Comparison of ENCODE assay signal across 11 cellular contexts in genomic region chr2:23541453-23542334, GRCh38.
DNase-seq lines count a peak whose midpoint lies in the region; ATAC-seq and TF ChIP-seq lines count a peak whose summit lies in the region.
"Had no signal": no experiment of that assay in that cellular context is flagged by ENCODE, and none has a peak within 500 bp of the region (broad histone marks: within the 10 kb centered on the region; RNA-seq: fewer than 3 reads in every experiment).

No MANE protein-coding gene starts in this region.

- intact Hi-C loops in Right ventricle myocardium inferior (cut with DNase I) (no loop called here), cardiac septum (cut with DNase I) (no loop called here), natural killer cell (cut with micrococcal nuclease) (no loop called here)

- no peaks in the 10 kb centered on the region for H3K36me3 Mint-ChIP-seq in natural killer cell

- H3K27ac Mint-ChIP-seq in natural killer cell = no peak overlapping the region
- H3K27ac Mint-ChIP-seq: activated CD4-positive, alpha-beta memory T cell treated with anti-CD3 and anti-CD28 coated beads, Interleukin-2, amount 10 ng/mL, durations not matched to agents 7 days and 5 days had no signal

- ATAC-seq in Right ventricle myocardium inferior (peak; percentile 79), natural killer cell (no peak), left lobe of liver (no peak)

- H3K9me3 Mint-ChIP-seq in natural killer cell = no peaks in the 10 kb centered on the region
- H3K9me3 Mint-ChIP-seq: activated CD4-positive, alpha-beta memory T cell treated with anti-CD3 and anti-CD28 coated beads, Interleukin-2, amount 10 ng/mL, durations not matched to agents 7 days and 5 days had no signal

- no peak for TF ChIP-seq CTCF in natural killer cell (IDR thresholded peaks at IDR 0.05)

- DNase-seq in Right ventricle myocardium inferior (ENCODE audit: missing footprints) (peak; percentile 53), cardiac septum (ENCODE audit: low spot score) (no peak), SW480 (ENCODE audit: low spot score) (peak; percentile 36), natural killer cell (no peak), mesenteric fat pad (ENCODE audit: low spot score) (no peak), NCI-H526 treated with DMSO at 0.1 percent for 48 hours (lab: John Stamatoyannopoulos, UW) (no peak), left lobe of liver (ENCODE audit: low spot score) (no peak)
- DNase-seq: activated CD4-positive, alpha-beta memory T cell treated with anti-CD3 and anti-CD28 coated beads, Interleukin-2, amount 10 ng/mL, durations not matched to agents 7 days and 5 days; kidney glomerular epithelial cell; NCI-H187 had no signal

- H3K4me1 Mint-ChIP-seq in natural killer cell = no peaks in the 10 kb centered on the region
- H3K4me1 Mint-ChIP-seq: activated CD4-positive, alpha-beta memory T cell treated with anti-CD3 and anti-CD28 coated beads, Interleukin-2, amount 10 ng/mL, durations not matched to agents 7 days and 5 days had no signal

- H3K27ac ChIP-seq in layer of hippocampus (ENCODE audit: low read depth, low read length) = peak overlapping the region; percentile 15

- H3K4me3 Mint-ChIP-seq in natural killer cell = no peak overlapping the region
- H3K4me3 Mint-ChIP-seq: activated CD4-positive, alpha-beta memory T cell treated with anti-CD3 and anti-CD28 coated beads, Interleukin-2, amount 10 ng/mL, durations not matched to agents 7 days and 5 days had no signal

- H3K27me3 Mint-ChIP-seq in natural killer cell (ENCODE audit: low read depth in 2 of 2) = peaks cover 0 to 12% of the 10 kb centered on the region in 2 donors

- peaks cover 2% of the 10 kb centered on the region for H3K27me3 ChIP-seq in layer of hippocampus (ENCODE audit: control insufficient read depth, insufficient read depth, low read length)

Comparison
In these comparisons a context has a peak if more than half of its experiments do, and no peak if none do; other contexts are left out.
1. DNase-seq: peak in Right ventricle myocardium inferior (single experiment) and SW480 (single experiment); none in cardiac septum (single experiment), natural killer cell (single experiment), mesenteric fat pad (single experiment), NCI-H526 treated with DMSO at 0.1 percent for 48 hours (single experiment) and left lobe of liver (single experiment).